Comparison of ENCODE assay signal across 14 cellular contexts in genomic region chr5:127648997-127649550, GRCh38. TPM values are rescaled to one million over a fixed set of nuclear protein-coding genes. Genes with fewer than 3 reads are reported as not detected.
DNase-seq lines count a peak whose midpoint lies in the region; ATAC-seq and TF ChIP-seq lines count a peak whose summit lies in the region.
"Had no signal": no experiment of that assay in that cellular context is flagged by ENCODE, and none has a peak within 500 bp of the region (broad histone marks: within the 10 kb centered on the region; RNA-seq: fewer than 3 reads in every experiment).

CTXN3 (plus strand) TSS chr5:127649082; CDS start chr5:127657522, 8,440 bp downstream.

- peak; percentile 57 for DNase-seq in COLO668 (lab: John Stamatoyannopoulos, UW; ENCODE audit: unreplicated experiment)
- DNase-seq in NCI-H146 (lab: John Stamatoyannopoulos, UW) = peak; percentile 65
- DNase-seq in RWPE2 (ENCODE audit: low spot score) = no peak
- DNase-seq in lung (ENCODE audit: low spot score) = peak; percentile 51
- no peak for DNase-seq in epidermal melanocyte (ENCODE audit: insufficient read length, low spot score)
- DNase-seq in T-helper 2 cell = no peak
- no peak for DNase-seq in activated naive CD4-positive, alpha-beta T cell (lab: John Stamatoyannopoulos, UW)
- DNase-seq: brain microvascular endothelial cell; DMS 273 treated with DMSO at 0.1 percent for 48 hours; naive B cell; stimulated activated CD4-positive, alpha-beta T cell treated with anti-CD3 and anti-CD28 coated beads, Interleukin-12 subunit alpha, Interleukin-12 subunit beta, amount 100 ng/mL, for 4 hours; SW 1271 had no signal

- H3K4me3 ChIP-seq in RWPE2 (ENCODE audit: severe bottlenecking) (no peak within 1 kb of the TSS), lung (no peak within 1 kb of the TSS)

- 62 to 85% methylated on average over 10 of the region's 10 CpGs for WGBS in lung, 2 donors

- H3K27me3 ChIP-seq in RWPE2 (ENCODE audit: insufficient read depth, poor library complexity, severe bottlenecking) (peaks cover 9% of the 10 kb centered on the region), lung (ENCODE audit: control insufficient read depth, insufficient read depth) (no peaks in the 10 kb centered on the region)
- H3K27me3 ChIP-seq: brain microvascular endothelial cell had no signal

- ATAC-seq in RWPE2 (ENCODE audit: low read depth) = peak; percentile 36; the same call in 1 of the 3 replicates
- ATAC-seq in lung (ENCODE audit: insufficient read depth, low FRiP score) = peak; percentile 58
- ATAC-seq in HG02678 (IDR thresholded peaks at IDR 0.05; ENCODE audit: unreplicated experiment) = no peak

- H3K4me1 ChIP-seq in RWPE2 (ENCODE audit: insufficient read depth, poor library complexity, severe bottlenecking) (no peaks in the 10 kb centered on the region), lung (ENCODE audit: control insufficient read depth in 2 of 2, insufficient read depth in 2 of 2, low read length in 2 of 2) (peaks cover 0 to 9% of the 10 kb centered on the region in 2 donors)

- H3K36me3 ChIP-seq in RWPE2 (ENCODE audit: low read depth) (no peaks in the 10 kb centered on the region), lung (ENCODE audit: control insufficient read depth in 2 of 2, insufficient read depth in 2 of 2, low read length in 2 of 2) (no peaks in the 10 kb centered on the region)
- H3K36me3 ChIP-seq: brain microvascular endothelial cell had no signal

- H3K27ac ChIP-seq in RWPE2 (ENCODE audit: poor library complexity, severe bottlenecking) (no peak within 1 kb of the TSS), lung (ENCODE audit: low read depth in 1 of 2, low read length in 1 of 2) (no peak within 1 kb of the TSS)

- H3K9me3 ChIP-seq in RWPE2 (ENCODE audit: severe bottlenecking) = no peaks in the 10 kb centered on the region
- no peaks in the 10 kb centered on the region for H3K9me3 ChIP-seq in lung (ENCODE audit: control insufficient read depth in 2 of 2, insufficient read depth in 1 of 2, low read length in 1 of 2)

- TF ChIP-seq CTCF in RWPE2 (IDR thresholded peaks at IDR 0.05; ENCODE audit: poor library complexity, severe bottlenecking) (no peak), lung (IDR thresholded peaks at IDR 0.05; ENCODE audit: control extremely low read depth, extremely low read depth) (no peak)

RNA-seq across cellular contexts. Expression of gene CTXN3, which starts in this region (rescaled TPM):
- not detected for total RNA-seq in lung
- polyA plus RNA-seq in lung = not detected
- total RNA-seq: epithelial cell of proximal tubule had no signal

Comparison
In these comparisons a context has a peak if more than half of its experiments do, and no peak if none do; other contexts are left out.
1. Peak in DNase-seq and ATAC-seq in lung; RNA of the gene not detected or under 1 TPM.
2. DNase-seq: peak in COLO668 (single experiment) and NCI-H146 (single experiment); none in RWPE2 (single experiment), epidermal melanocyte (single experiment), T-helper 2 cell (0 of 5) and activated naive CD4-positive, alpha-beta T cell (0 of 4).